Comparison of ENCODE assay signal across 8 cellular contexts in genomic region chr9:110029422-110029814, GRCh38.
DNase-seq lines count a peak whose midpoint lies in the region; ATAC-seq and TF ChIP-seq lines count a peak whose summit lies in the region.

No MANE protein-coding gene starts in this region.

- H3K4me3 ChIP-seq in HEK293 (ENCODE audit: low read depth, low read length) = no peak overlapping the region
- no peak overlapping the region for H3K4me3 ChIP-seq in right cardiac atrium (ENCODE audit: low read length)
- H3K4me3 ChIP-seq in WERI-Rb-1 (ENCODE audit: low read depth, low read length) = no peak overlapping the region

- H3K4me3 Mint-ChIP-seq in T-helper 2 cell treated with Interferon-gamma antibody and Interleukin-4, amounts not matched to agents 5 μg/mL and 100 μg/mL, for 36 hours = peak overlapping the region; percentile 22
- H3K4me3 Mint-ChIP-seq in stimulated activated memory B cell treated with anti-CD40 and anti-IgM and Interleukin-4, amounts not matched to agents 10 μg/mL and 1 μg/mL and 100 μg/mL, for 72 hours = no peak overlapping the region

- H3K27me3 Mint-ChIP-seq in T-helper 2 cell treated with Interferon-gamma antibody and Interleukin-4, amounts not matched to agents 5 μg/mL and 100 μg/mL, for 36 hours (ENCODE audit: low read depth) = no peaks in the 10 kb centered on the region
- H3K27me3 Mint-ChIP-seq in stimulated activated memory B cell treated with anti-CD40 and anti-IgM and Interleukin-4, amounts not matched to agents 10 μg/mL and 1 μg/mL and 100 μg/mL, for 72 hours = no peaks in the 10 kb centered on the region

- H3K4me1 ChIP-seq in HEK293 (ENCODE audit: control insufficient read depth, insufficient read depth, low read length) = peaks cover 2% of the 10 kb centered on the region
- peaks cover 6% of the 10 kb centered on the region for H3K4me1 ChIP-seq in right cardiac atrium (ENCODE audit: control insufficient read depth, insufficient read depth, low read length)

- no peaks in the 10 kb centered on the region for H3K9me3 Mint-ChIP-seq in T-helper 2 cell treated with Interferon-gamma antibody and Interleukin-4, amounts not matched to agents 5 μg/mL and 100 μg/mL, for 36 hours
- no peaks in the 10 kb centered on the region for H3K9me3 Mint-ChIP-seq in stimulated activated memory B cell treated with anti-CD40 and anti-IgM and Interleukin-4, amounts not matched to agents 10 μg/mL and 1 μg/mL and 100 μg/mL, for 72 hours

- WGBS in right cardiac atrium = 43% methylated on average over 3 of the region's 3 CpGs

- no peaks in the 10 kb centered on the region for H3K36me3 ChIP-seq in HEK293 (ENCODE audit: control insufficient read depth in 2 of 2, insufficient read depth in 1 of 2, low read length in 2 of 2)
- H3K36me3 ChIP-seq in WERI-Rb-1 = no peaks in the 10 kb centered on the region

- no peaks in the 10 kb centered on the region for H3K36me3 Mint-ChIP-seq in T-helper 2 cell treated with Interferon-gamma antibody and Interleukin-4, amounts not matched to agents 5 μg/mL and 100 μg/mL, for 36 hours (ENCODE audit: low read depth)
- no peaks in the 10 kb centered on the region for H3K36me3 Mint-ChIP-seq in stimulated activated memory B cell treated with anti-CD40 and anti-IgM and Interleukin-4, amounts not matched to agents 10 μg/mL and 1 μg/mL and 100 μg/mL, for 72 hours

- no peaks in the 10 kb centered on the region for H3K27me3 ChIP-seq in right cardiac atrium (ENCODE audit: control insufficient read depth, insufficient read depth)
- H3K27me3 ChIP-seq in WERI-Rb-1 (ENCODE audit: insufficient read depth, low read depth, severe bottlenecking) = no peaks in the 10 kb centered on the region

- H3K27ac ChIP-seq in HEK293 (ENCODE audit: extremely low read depth, low read depth, low read length) (no peak overlapping the region), right cardiac atrium (ENCODE audit: low read length) (no peak overlapping the region), WERI-Rb-1 (no peak overlapping the region)

- H3K4me1 Mint-ChIP-seq in T-helper 2 cell treated with Interferon-gamma antibody and Interleukin-4, amounts not matched to agents 5 μg/mL and 100 μg/mL, for 36 hours (ENCODE audit: low read depth) = peaks cover 33% of the 10 kb centered on the region
- peaks cover 29% of the 10 kb centered on the region for H3K4me1 Mint-ChIP-seq in stimulated activated memory B cell treated with anti-CD40 and anti-IgM and Interleukin-4, amounts not matched to agents 10 μg/mL and 1 μg/mL and 100 μg/mL, for 72 hours

- TF ChIP-seq CTCF in HEK293 (tag by site-specific recombination; IDR thresholded peaks at IDR 0.05) = no peak
- no peak for TF ChIP-seq CTCF in WERI-Rb-1 (IDR thresholded peaks at IDR 0.05; ENCODE audit: low read depth, low read length)

- H3K27ac Mint-ChIP-seq in T-helper 2 cell treated with Interferon-gamma antibody and Interleukin-4, amounts not matched to agents 5 μg/mL and 100 μg/mL, for 36 hours = no peak overlapping the region
- peak overlapping the region; percentile 1 for H3K27ac Mint-ChIP-seq in stimulated activated memory B cell treated with anti-CD40 and anti-IgM and Interleukin-4, amounts not matched to agents 10 μg/mL and 1 μg/mL and 100 μg/mL, for 72 hours

- H3K9me3 ChIP-seq in HEK293 (ENCODE audit: control insufficient read depth, insufficient read depth, low read depth, low read length) = no peaks in the 10 kb centered on the region
- H3K9me3 ChIP-seq in right cardiac atrium (ENCODE audit: control insufficient read depth, low read length) = no peaks in the 10 kb centered on the region
- H3K9me3 ChIP-seq in WERI-Rb-1 (ENCODE audit: severe bottlenecking) = no peaks in the 10 kb centered on the region

- CTCF ChIA-PET in HEK293 (lab: Yijun Ruan, JAX) = interaction anchor here (0.6 to 0.7 kb wide), 3 partner anchors 32 to 1383 kb away, joined by 3 to 4 read pairs (median 4); no protein-coding TSS in a partner anchor

- DNase-seq in T-helper 2 cell treated with Interferon-gamma antibody and Interleukin-4, amounts not matched to agents 5 μg/mL and 100 μg/mL, for 36 hours (ENCODE audit: low spot score) = peak; percentile 21
- no peak for DNase-seq in right cardiac atrium
- no peak for DNase-seq in WERI-Rb-1
- DNase-seq in NCI-H526 treated with DMSO at 0.1 percent for 48 hours (lab: John Stamatoyannopoulos, UW) = no peak
- no peak for DNase-seq in T-helper 1 cell

- ATAC-seq in right cardiac atrium (peak; percentile 82 to 88), GM18909 (IDR thresholded peaks at IDR 0.05; ENCODE audit: poor library complexity, unreplicated experiment) (no peak)
- no peak for ATAC-seq in stimulated activated memory B cell treated with anti-CD40 and anti-IgM and Interleukin-4, amounts not matched to agents 10 μg/mL and 1 μg/mL and 100 μg/mL, for 72 hours

- POLR2A ChIA-PET in HEK293 (lab: Yijun Ruan, JAX) = no interaction called here

- intact Hi-C loops in right cardiac atrium (cut with DNase I) = loop anchor here in 1 of 4 donors (10.0 kb wide), 1 partner anchor 65 kb away; no protein-coding TSS in a partner anchor

TF ChIP-seq in HEK293, 187 proteins besides CTCF, POLR2A, EP300 and RAD21 (continues in another document):
- peak; percentile 84 for TF ChIP-seq INSM2 (tag by site-specific recombination; IDR thresholded peaks at IDR 0.05)
- TF ChIP-seq KLF16 (tag by site-specific recombination; IDR thresholded peaks at IDR 0.05) = no peak
- TF ChIP-seq ZNF211 (tag by site-specific recombination; IDR thresholded peaks at IDR 0.05; ENCODE audit: low read depth) = no peak
- TF ChIP-seq TRIM28 (IDR thresholded peaks at IDR 0.05; ENCODE audit: borderline replicate concordance, low read length) = peak; percentile 41; the same call in 1 of the 2 replicates
- TF ChIP-seq ZNF544 (tag by site-specific recombination; IDR thresholded peaks at IDR 0.05) = no peak
- no peak for TF ChIP-seq ZNF558 (tag by site-specific recombination; IDR thresholded peaks at IDR 0.05)
- no peak for TF ChIP-seq ZNF660 (tag by site-specific recombination; IDR thresholded peaks at IDR 0.05)
- TF ChIP-seq ZNF274 (IDR thresholded peaks at IDR 0.05; ENCODE audit: low read length) = no peak
- TF ChIP-seq ZNF274 (tag by site-specific recombination; IDR thresholded peaks at IDR 0.05; ENCODE audit: borderline replicate concordance) = no peak
- 0 out of 2 replicates have a peak, but pooled peaks have one; percentile 11 for TF ChIP-seq SCRT2 (tag by site-specific recombination; IDR thresholded peaks at IDR 0.05)
- no peak for TF ChIP-seq ZNF280D (tag by site-specific recombination; IDR thresholded peaks at IDR 0.05)
- TF ChIP-seq SALL2 (tag by site-specific recombination; IDR thresholded peaks at IDR 0.05; ENCODE audit: borderline replicate concordance) = no peak
- no peak for TF ChIP-seq ZNF10 (tag by site-specific recombination; IDR thresholded peaks at IDR 0.05)
- no peak for TF ChIP-seq SETDB1 (IDR thresholded peaks at IDR 0.05; ENCODE audit: insufficient read length, low read length)
- no peak for TF ChIP-seq ZNF555 (tag by site-specific recombination; conservative IDR thresholded peaks at IDR 0.05)
- no peak for TF ChIP-seq ZNF18 (tag by site-specific recombination; IDR thresholded peaks at IDR 0.05)
- TF ChIP-seq ZNF394 (tag by site-specific recombination; IDR thresholded peaks at IDR 0.05; ENCODE audit: borderline replicate concordance) = no peak

Comparison
In these comparisons a context has a peak if more than half of its experiments do, and no peak if none do; other contexts are left out.
1. ATAC-seq: peak in right cardiac atrium (2 of 2); none in stimulated activated memory B cell treated with anti-CD40 and anti-IgM and Interleukin-4, amounts not matched to agents 10 μg/mL and 1 μg/mL and 100 μg/mL, for 72 hours (single experiment) and GM18909 (single experiment).